8 cellular contexts compared by ENCODE assay signal in the genomic region with DNA sequence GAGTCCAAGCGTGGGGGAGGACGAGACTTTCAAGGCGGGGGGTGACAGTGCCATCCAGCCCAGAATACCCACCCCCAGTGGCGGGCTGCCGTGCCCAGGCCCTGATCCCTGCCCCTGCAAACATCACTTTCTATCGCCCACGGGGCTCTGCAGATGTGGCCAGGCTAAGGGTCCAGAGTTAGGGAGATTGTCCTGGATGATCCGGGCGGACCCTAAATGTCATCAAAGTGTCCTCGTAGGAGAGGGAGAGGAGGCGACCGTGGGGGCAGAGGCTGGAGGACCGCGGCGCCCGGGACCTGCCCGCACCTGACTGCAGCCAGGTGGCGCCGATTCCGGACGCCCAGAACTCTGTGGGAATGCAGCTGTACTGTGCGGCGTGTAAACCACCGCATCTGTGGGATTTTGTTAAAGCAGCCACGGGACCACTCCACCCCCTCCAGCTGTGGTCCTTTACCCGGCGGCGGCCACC. TPM values are rescaled to one million over a fixed set of nuclear protein-coding genes. Genes with fewer than 3 reads are reported as not detected.
A peak's percentile ranks its signal among the peaks of the same experiment; 100 is the strongest.
DNase-seq lines count a peak whose midpoint lies in the region; ATAC-seq and TF ChIP-seq lines count a peak whose summit lies in the region.

No MANE protein-coding gene starts in this region.

- H3K9me3 Mint-ChIP-seq in activated naive CD4-positive, alpha-beta T cell treated with anti-CD3 and anti-CD28 coated beads, Interleukin-2, amount 10 ng/mL, durations not matched to agents 7 days and 5 days: no peaks in the 10 kb centered on the region

- TF ChIP-seq CTCF in coronary artery (IDR thresholded peaks at IDR 0.05): no peak

- no peaks in the 10 kb centered on the region for H3K36me3 Mint-ChIP-seq in activated naive CD4-positive, alpha-beta T cell treated with anti-CD3 and anti-CD28 coated beads, Interleukin-2, amount 10 ng/mL, durations not matched to agents 7 days and 5 days

- H3K9ac ChIP-seq in mucosa of rectum (ENCODE audit: low read depth in 1 of 2, low read length in 2 of 2): peak overlapping the region; percentile 56 to 86

- H3K9me3 ChIP-seq in MG63: no peaks in the 10 kb centered on the region
- no peaks in the 10 kb centered on the region for H3K9me3 ChIP-seq in mucosa of rectum (ENCODE audit: control insufficient read depth in 2 of 2, low read length in 2 of 2)

- CTCF ChIA-PET in activated naive CD4-positive, alpha-beta T cell treated with anti-CD3 and anti-CD28 coated beads, Interleukin-2, amount 10 ng/mL, durations not matched to agents 7 days and 5 days (lab: Charles Lee): interaction anchor here (1.0 to 1.9 kb wide), 7 partner anchors 9 to 142 kb away, joined by 3 to 11 read pairs (median 5); a partner anchor contains a TSS

- H3K4me3 ChIP-seq in MG63 (peak overlapping the region; percentile 53), coronary artery (peak overlapping the region; percentile 89), mucosa of rectum (ENCODE audit: low read length in 2 of 2) (peak overlapping the region; percentile 74 to 83)

- H3K4me1 ChIP-seq in mucosa of rectum (ENCODE audit: control insufficient read depth in 2 of 2, insufficient read depth in 2 of 2, low read length in 2 of 2): peaks cover 10 to 11% of the 10 kb centered on the region in 2 donors

- H3K36me3 ChIP-seq in MG63 (no peaks in the 10 kb centered on the region), mucosa of rectum (ENCODE audit: control insufficient read depth in 2 of 2, insufficient read depth in 2 of 2, low read length in 2 of 2) (no peaks in the 10 kb centered on the region)

- no peak for DNase-seq in activated naive CD4-positive, alpha-beta T cell treated with anti-CD3 and anti-CD28 coated beads, Interleukin-2, amount 10 ng/mL, durations not matched to agents 7 days and 5 days
- no peak for DNase-seq in activated naive CD4-positive, alpha-beta T cell treated with Interleukin-2 at 50 U/mL for 16 hours
- DNase-seq in MG63 (no peak), coronary artery (ENCODE audit: low spot score) (peak; percentile 68), NCI-H1092 treated with DMSO at 0.1 percent for 48 hours (lab: John Stamatoyannopoulos, UW) (no peak), AG08396 (ENCODE audit: low spot score) (no peak)

- no peaks in the 10 kb centered on the region for H3K4me1 Mint-ChIP-seq in activated naive CD4-positive, alpha-beta T cell treated with anti-CD3 and anti-CD28 coated beads, Interleukin-2, amount 10 ng/mL, durations not matched to agents 7 days and 5 days

- H3K27ac ChIP-seq in coronary artery (peak overlapping the region; percentile 85 to 93), mucosa of rectum (ENCODE audit: low read depth in 2 of 2, low read length in 2 of 2) (peak overlapping the region; percentile 77 to 81)

- peak overlapping the region; percentile 34 for H3K4me3 Mint-ChIP-seq in activated naive CD4-positive, alpha-beta T cell treated with anti-CD3 and anti-CD28 coated beads, Interleukin-2, amount 10 ng/mL, durations not matched to agents 7 days and 5 days

- no peak for ATAC-seq in GM19455 (IDR thresholded peaks at IDR 0.05; ENCODE audit: unreplicated experiment)

- no peaks in the 10 kb centered on the region for H3K27me3 ChIP-seq in MG63
- no peaks in the 10 kb centered on the region for H3K27me3 ChIP-seq in mucosa of rectum (ENCODE audit: control insufficient read depth in 2 of 2, insufficient read depth in 2 of 2, low read length in 2 of 2)

- H3K27me3 Mint-ChIP-seq in activated naive CD4-positive, alpha-beta T cell treated with anti-CD3 and anti-CD28 coated beads, Interleukin-2, amount 10 ng/mL, durations not matched to agents 7 days and 5 days: peaks cover 14% of the 10 kb centered on the region

- no peak overlapping the region for H3K27ac Mint-ChIP-seq in activated naive CD4-positive, alpha-beta T cell treated with anti-CD3 and anti-CD28 coated beads, Interleukin-2, amount 10 ng/mL, durations not matched to agents 7 days and 5 days

RNA-seq across cellular contexts. Expression of a gene that starts 32.4 kb away (rescaled TPM):
- 2.3 and 3.3 TPM in 2 replicates for total RNA-seq in MG63 (2014; rRNA removed; shearing (Covaris generic); ENCODE audit: low replicate concordance)
